35 cellular contexts compared by ENCODE assay signal in genomic region chr4:106079616-106080015, GRCh38.
"Had no signal": no experiment of that assay in that cellular context is flagged by ENCODE, and none has a peak within 500 bp of the region (broad histone marks: within the 10 kb centered on the region; RNA-seq: fewer than 3 reads in every experiment).

No MANE protein-coding gene starts in this region.

- ATAC-seq: activated CD8-positive, alpha-beta T cell treated with anti-CD3 and anti-CD28 coated beads for 36 hours; activated naive CD8-positive, alpha-beta T cell treated with anti-CD3 and anti-CD28 coated beads, Interleukin-2, amount 50 U/mL, for 24 hours; body of pancreas had no signal

- H3K4me1 ChIP-seq: ascending aorta, body of pancreas, breast epithelium had no signal

- DNase-seq: activated B cell treated with CpG ODN at 0.5 μM for 24 hours; activated CD4-positive, alpha-beta memory T cell treated with anti-CD3 and anti-CD28 coated beads for 36 hours; activated CD4-positive, alpha-beta T cell treated with anti-CD3 and anti-CD28 coated beads for 4 hours; activated CD4-positive, alpha-beta T cell treated with anti-CD3 and anti-CD28 coated beads, Interleukin-2, amount 10 ng/mL, durations not matched to agents 24 days and 14 days; activated CD4-positive, alpha-beta T cell treated with anti-CD3 and anti-CD28 coated beads, Interleukin-2, amount 50 U/mL, for 1 hour; activated CD4-positive, alpha-beta T cell treated with anti-CD3 and anti-CD28 coated beads, Interleukin-2, amount 50 U/mL, for 4 hours; activated CD4-positive, CD25-positive, alpha-beta regulatory T cell treated with anti-CD3 and anti-CD28 coated beads, Interleukin-2, amount 50 U/mL, for 72 hours; activated CD8-positive, alpha-beta memory T cell treated with anti-CD3 and anti-CD28 coated beads, Interleukin-2, amount 50 U/mL, for 4 hours; activated CD8-positive, alpha-beta T cell treated with anti-CD3 and anti-CD28 coated beads for 36 hours; activated effector memory CD4-positive, alpha-beta T cell treated with Interleukin-2 at 50 U/mL for 16 hours; activated gamma-delta T cell; activated naive CD4-positive, alpha-beta T cell treated with anti-CD3 and anti-CD28 coated beads, Interleukin-2, amount 10 ng/mL, durations not matched to agents 7 days and 5 days; activated naive CD4-positive, alpha-beta T cell treated with Interleukin-2 at 50 U/mL for 16 hours; activated naive CD8-positive, alpha-beta T cell treated with anti-CD3 and anti-CD28 coated beads, Interleukin-2, amount 10 ng/mL, durations not matched to agents 7 days and 5 days; activated naive CD8-positive, alpha-beta T cell treated with anti-CD3 and anti-CD28 coated beads, Interleukin-2, amount 50 U/mL, for 24 hours; activated T-cell treated with anti-CD3 and anti-CD28 coated beads for 4 hours; activated T-cell treated with anti-CD3 and anti-CD28 coated beads, Interleukin-2, amount 50 U/mL, for 24 hours; activated T-cell treated with anti-CD3 and anti-CD28 coated beads, Interleukin-2, amount 50 U/mL, for 48 hours; amygdala; anterior cingulate cortex; body of pancreas; brain microvascular endothelial cell; central memory CD4-positive, alpha-beta T cell; T-helper 1 cell; T-helper 2 cell; T-helper 9 cell had no signal

- H3K27me3 ChIP-seq: ascending aorta, body of pancreas, brain microvascular endothelial cell, breast epithelium had no signal

- H3K27ac Mint-ChIP-seq: activated B cell treated with CpG ODN at 0.5 μM for 24 hours; activated CD4-positive, alpha-beta memory T cell treated with anti-CD3 and anti-CD28 coated beads for 36 hours; activated CD4-positive, alpha-beta T cell treated with anti-CD3 and anti-CD28 coated beads, Interleukin-2, amount 10 ng/mL, durations not matched to agents 24 days and 14 days; activated CD8-positive, alpha-beta T cell treated with anti-CD3 and anti-CD28 coated beads for 36 hours; activated naive CD4-positive, alpha-beta T cell treated with anti-CD3 and anti-CD28 coated beads, Interleukin-2, amount 10 ng/mL, durations not matched to agents 7 days and 5 days; activated naive CD4-positive, alpha-beta T cell treated with anti-CD3 and anti-CD28 coated beads, Interleukin-2, amount 50 U/mL, for 24 hours; activated naive CD8-positive, alpha-beta T cell; activated naive CD8-positive, alpha-beta T cell treated with anti-CD3 and anti-CD28 coated beads, Interleukin-2, amount 10 ng/mL, durations not matched to agents 7 days and 5 days; activated naive CD8-positive, alpha-beta T cell treated with anti-CD3 and anti-CD28 coated beads, Interleukin-2, amount 50 U/mL, for 24 hours; activated T-cell treated with anti-CD3 and anti-CD28 coated beads, Interleukin-2, amount 50 U/mL, for 24 hours; activated T-helper 2 cell treated with anti-CD3 and anti-CD28 coated beads, Interferon-gamma antibody, Interleukin-2, Interleukin-4, amounts not matched to agents 10 μg/mL and 5 μg/mL and 100 μg/mL, durations not matched to agents 14 hours and 24 hours and 36 hours; T-helper 1 cell treated with Interleukin-12 subunit alpha and Interleukin-12 subunit beta and Interleukin-4 antibody, amounts not matched to agents 30 μg/mL and 1 μg/mL, for 36 hours; T-helper 2 cell treated with Interferon-gamma antibody and Interleukin-4, amounts not matched to agents 5 μg/mL and 100 μg/mL, for 36 hours had no signal

- H3K4me1 Mint-ChIP-seq: activated CD4-positive, alpha-beta T cell treated with anti-CD3 and anti-CD28 coated beads, Interleukin-2, amount 10 ng/mL, durations not matched to agents 24 days and 14 days; activated naive CD4-positive, alpha-beta T cell treated with anti-CD3 and anti-CD28 coated beads, Interleukin-2, amount 10 ng/mL, durations not matched to agents 7 days and 5 days; activated naive CD4-positive, alpha-beta T cell treated with anti-CD3 and anti-CD28 coated beads, Interleukin-2, amount 50 U/mL, for 24 hours; activated naive CD8-positive, alpha-beta T cell treated with anti-CD3 and anti-CD28 coated beads, Interleukin-2, amount 10 ng/mL, durations not matched to agents 7 days and 5 days; activated naive CD8-positive, alpha-beta T cell treated with anti-CD3 and anti-CD28 coated beads, Interleukin-2, amount 50 U/mL, for 24 hours had no signal

- H3K4me3 Mint-ChIP-seq: activated B cell treated with CpG ODN at 0.5 μM for 24 hours; activated CD4-positive, alpha-beta memory T cell treated with anti-CD3 and anti-CD28 coated beads for 36 hours; activated CD4-positive, alpha-beta T cell treated with anti-CD3 and anti-CD28 coated beads, Interleukin-2, amount 10 ng/mL, durations not matched to agents 24 days and 14 days; activated CD8-positive, alpha-beta T cell treated with anti-CD3 and anti-CD28 coated beads for 36 hours; activated naive CD4-positive, alpha-beta T cell treated with anti-CD3 and anti-CD28 coated beads, Interleukin-2, amount 10 ng/mL, durations not matched to agents 7 days and 5 days; activated naive CD4-positive, alpha-beta T cell treated with anti-CD3 and anti-CD28 coated beads, Interleukin-2, amount 50 U/mL, for 24 hours; activated naive CD8-positive, alpha-beta T cell; activated naive CD8-positive, alpha-beta T cell treated with anti-CD3 and anti-CD28 coated beads, Interleukin-2, amount 10 ng/mL, durations not matched to agents 7 days and 5 days; activated naive CD8-positive, alpha-beta T cell treated with anti-CD3 and anti-CD28 coated beads, Interleukin-2, amount 50 U/mL, for 24 hours; activated T-cell treated with anti-CD3 and anti-CD28 coated beads, Interleukin-2, amount 50 U/mL, for 24 hours; T-helper 1 cell treated with Interleukin-12 subunit alpha and Interleukin-12 subunit beta and Interleukin-4 antibody, amounts not matched to agents 30 μg/mL and 1 μg/mL, for 36 hours; T-helper 2 cell treated with Interferon-gamma antibody and Interleukin-4, amounts not matched to agents 5 μg/mL and 100 μg/mL, for 36 hours had no signal

- H3K9me3 ChIP-seq: body of pancreas had no signal

- H3K27me3 Mint-ChIP-seq: activated B cell treated with CpG ODN at 0.5 μM for 24 hours; activated CD4-positive, alpha-beta memory T cell treated with anti-CD3 and anti-CD28 coated beads for 36 hours; activated CD4-positive, alpha-beta T cell treated with anti-CD3 and anti-CD28 coated beads, Interleukin-2, amount 10 ng/mL, durations not matched to agents 24 days and 14 days; activated CD8-positive, alpha-beta T cell treated with anti-CD3 and anti-CD28 coated beads for 36 hours; activated naive CD4-positive, alpha-beta T cell treated with anti-CD3 and anti-CD28 coated beads, Interleukin-2, amount 10 ng/mL, durations not matched to agents 7 days and 5 days; activated naive CD4-positive, alpha-beta T cell treated with anti-CD3 and anti-CD28 coated beads, Interleukin-2, amount 50 U/mL, for 24 hours; activated naive CD8-positive, alpha-beta T cell; activated naive CD8-positive, alpha-beta T cell treated with anti-CD3 and anti-CD28 coated beads, Interleukin-2, amount 10 ng/mL, durations not matched to agents 7 days and 5 days; activated naive CD8-positive, alpha-beta T cell treated with anti-CD3 and anti-CD28 coated beads, Interleukin-2, amount 50 U/mL, for 24 hours; activated T-cell treated with anti-CD3 and anti-CD28 coated beads, Interleukin-2, amount 50 U/mL, for 24 hours had no signal

- FAIRE-seq: TTC549 had no signal

- H3K27ac ChIP-seq: ascending aorta, body of pancreas, brain microvascular endothelial cell, breast epithelium, VCaP had no signal

- H3K4me3 ChIP-seq: ascending aorta, body of pancreas, breast epithelium had no signal

- H3K36me3 ChIP-seq: brain microvascular endothelial cell, breast epithelium had no signal
